ENCODE assay signal across 8 cellular contexts in the genomic region with DNA sequence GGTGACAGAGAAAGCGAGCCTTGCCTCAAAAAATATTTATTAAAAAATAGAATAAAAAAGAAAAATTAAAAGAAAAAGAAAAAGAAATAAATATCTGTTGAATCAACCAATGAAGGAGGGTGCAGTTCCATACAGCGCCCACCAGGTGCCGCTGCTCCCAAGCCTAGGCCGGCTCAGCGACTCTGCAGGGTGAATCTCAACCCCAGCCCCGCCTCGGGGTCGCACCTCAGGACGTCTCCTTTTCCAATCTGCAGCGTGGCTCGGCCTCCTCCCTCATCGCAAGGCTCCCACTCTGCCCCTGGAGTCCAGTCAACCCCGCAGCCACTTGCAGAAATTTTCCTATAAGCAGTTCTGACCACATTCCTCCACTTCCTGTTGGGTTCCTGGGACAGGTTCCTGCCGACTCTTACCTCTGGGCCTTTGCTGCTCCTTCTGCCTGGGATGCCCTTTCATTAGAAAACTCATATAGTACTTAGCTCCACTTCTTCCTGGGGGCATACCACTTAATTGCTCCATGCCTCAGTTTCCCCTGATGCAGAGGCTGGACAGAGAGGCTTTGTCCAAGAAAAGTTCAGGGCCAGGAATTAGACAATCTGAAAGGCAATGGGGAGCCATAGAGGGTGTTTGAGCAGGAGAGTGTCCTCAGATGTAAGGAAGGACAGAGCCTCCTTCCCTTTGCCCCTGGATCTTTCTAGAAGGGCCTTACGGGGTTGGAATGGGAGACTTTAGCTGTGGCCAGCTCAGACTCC. TPM values are rescaled to one million over a fixed set of nuclear protein-coding genes. Genes with fewer than 3 reads are reported as not detected.
DNase-seq lines count a peak whose midpoint lies in the region; ATAC-seq and TF ChIP-seq lines count a peak whose summit lies in the region.

No MANE protein-coding gene starts in this region.

- H3K4me1 ChIP-seq in right lobe of liver = no peaks in the 10 kb centered on the region

- H3K27ac ChIP-seq in right lobe of liver = no peak overlapping the region

- no peak for TF ChIP-seq POLR2A in NB4 (IDR thresholded peaks at IDR 0.05; ENCODE audit: extremely low read depth, insufficient read length)
- TF ChIP-seq POLR2A in right lobe of liver (IDR thresholded peaks at IDR 0.05) = no peak

- H3K4me3 ChIP-seq in GM12864 (ENCODE audit: low read depth, low read length) (no peak overlapping the region), NB4 (ENCODE audit: low read depth, low read length) (no peak overlapping the region), right lobe of liver (peak overlapping the region in 2 of 3 donors; percentile 6 to 18)

- no peaks in the 10 kb centered on the region for H3K27me3 ChIP-seq in right lobe of liver

- TF ChIP-seq CTCF in GM12864 (IDR thresholded peaks at IDR 0.05; ENCODE audit: low read depth, low read length, missing control alignments) (peak; percentile 94), NB4 (IDR thresholded peaks at IDR 0.05; ENCODE audit: low read depth, low read length) (peak; percentile 100), right lobe of liver (IDR thresholded peaks at IDR 0.05) (peak; percentile 80 to 99 (median 98))

- WGBS in right lobe of liver (ENCODE audit: insufficient coverage, low coverage, low lambda C conversion rate, missing lambda C conversion rate) = 0% methylated on average over 8 of the region's 15 CpGs

- ATAC-seq in right lobe of liver = peak; percentile 83 to 94 (median 90)
- no peak for ATAC-seq in HG03439 (IDR thresholded peaks at IDR 0.05; ENCODE audit: unreplicated experiment)

- H3K9me3 ChIP-seq in right lobe of liver = no peaks in the 10 kb centered on the region

- DNase-seq in GM12864 (ENCODE audit: low read depth) = no peak
- peak; percentile 95 for DNase-seq in NB4 (ENCODE audit: low read depth)
- DNase-seq in activated CD4-positive, alpha-beta T cell treated with anti-CD3 and anti-CD28 coated beads for 1 hour = peak; percentile 62
- peak; percentile 21 for DNase-seq in cerebellar cortex (ENCODE audit: low spot score)
- peak; percentile 62 to 70 (median 63) for DNase-seq in right lobe of liver
- peak; percentile 50 for DNase-seq in stimulated activated CD8-positive, alpha-beta memory T cell treated with anti-CD3 and anti-CD28 coated beads, Interleukin-12 subunit alpha, Interleukin-12 subunit beta, amount 100 ng/mL, for 4 hours (ENCODE audit: low read depth)
- no peak for DNase-seq in OCI-M2 (lab: John Stamatoyannopoulos, UW; ENCODE audit: unreplicated experiment)

- no peaks in the 10 kb centered on the region for H3K36me3 ChIP-seq in right lobe of liver

- intact Hi-C loops in right lobe of liver (cut with DNase I) = no loop called here

RNA-seq across cellular contexts. Expression of a gene that starts 24.3 kb away (rescaled TPM):
- not detected for total RNA-seq in right lobe of liver

RNA-seq across cellular contexts. Expression of a gene that starts 43.8 kb away (rescaled TPM):
- total RNA-seq in right lobe of liver = not detected

RNA-seq across cellular contexts. Expression of a gene that starts 44.2 kb away (rescaled TPM):
- total RNA-seq in right lobe of liver = 10 to 100 TPM in 3 of 6 experiments, 1 to 10 TPM in 3; 5.0 to 12.2 (median 9.3) TPM

Comparison
In these comparisons a context has a peak if more than half of its experiments do, and no peak if none do; other contexts are left out.
1. DNase-seq: peak in NB4 (single experiment), activated CD4-positive, alpha-beta T cell treated with anti-CD3 and anti-CD28 coated beads for 1 hour (single experiment), cerebellar cortex (single experiment), right lobe of liver (3 of 3) and stimulated activated CD8-positive, alpha-beta memory T cell treated with anti-CD3 and anti-CD28 coated beads, Interleukin-12 subunit alpha, Interleukin-12 subunit beta, amount 100 ng/mL, for 4 hours (single experiment); none in GM12864 (single experiment) and OCI-M2 (single experiment).
2. H3K4me3 ChIP-seq: peak in right lobe of liver (2 of 3); none in GM12864 (single experiment) and NB4 (single experiment).
3. Peak in every context shown above with its lines, with median percentiles within 50 percentile points of each other: CTCF ChIP-seq.